Comparison of ENCODE assay signal across 1 cellular context in the genomic region with DNA sequence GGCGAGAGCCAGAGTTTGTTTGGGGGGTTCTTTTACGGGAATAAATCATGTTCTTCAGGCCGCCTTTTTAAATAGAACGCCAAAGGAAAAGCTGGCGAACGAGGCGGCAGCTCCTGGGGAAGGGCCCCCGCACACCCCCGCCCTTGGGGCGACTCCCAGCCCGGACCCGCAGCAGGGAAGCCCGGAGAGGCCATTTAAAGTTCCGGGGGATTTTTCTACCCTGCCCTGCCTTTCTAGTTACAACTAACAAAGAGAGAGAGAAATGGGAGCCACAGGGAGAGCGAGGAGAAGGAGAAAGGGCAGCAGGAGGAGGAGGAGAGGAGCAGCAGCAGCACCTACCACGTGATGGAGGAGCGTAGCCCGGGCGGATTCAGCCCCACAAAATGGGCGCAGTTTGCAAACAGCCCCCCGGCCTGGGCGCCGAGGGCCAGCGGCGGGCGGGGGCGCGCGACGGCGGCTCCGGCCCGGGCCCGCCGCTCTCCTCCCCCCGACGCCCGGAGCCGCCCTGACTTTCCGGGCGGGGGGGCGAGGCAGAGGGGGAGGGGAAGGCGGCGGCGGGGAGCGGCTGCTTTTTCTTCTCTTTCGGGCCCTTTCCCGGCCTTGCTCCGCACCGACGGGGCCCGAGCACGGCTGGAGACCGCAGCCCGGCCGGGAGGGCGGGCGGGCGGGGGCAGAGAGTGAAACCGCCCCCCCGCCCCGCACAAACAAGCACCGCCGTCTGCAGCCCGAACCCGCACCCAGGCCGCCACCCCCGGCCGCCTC.
A peak's percentile ranks its signal among the peaks of the same experiment; 100 is the strongest.
TF ChIP-seq lines count a peak whose summit lies in the region.

No MANE protein-coding gene starts in this region.

TF ChIP-seq in SK-N-SH, 30 proteins besides CTCF, POLR2A, EP300 and RAD21 (continued from another document):
- TF ChIP-seq, protein P1, sequence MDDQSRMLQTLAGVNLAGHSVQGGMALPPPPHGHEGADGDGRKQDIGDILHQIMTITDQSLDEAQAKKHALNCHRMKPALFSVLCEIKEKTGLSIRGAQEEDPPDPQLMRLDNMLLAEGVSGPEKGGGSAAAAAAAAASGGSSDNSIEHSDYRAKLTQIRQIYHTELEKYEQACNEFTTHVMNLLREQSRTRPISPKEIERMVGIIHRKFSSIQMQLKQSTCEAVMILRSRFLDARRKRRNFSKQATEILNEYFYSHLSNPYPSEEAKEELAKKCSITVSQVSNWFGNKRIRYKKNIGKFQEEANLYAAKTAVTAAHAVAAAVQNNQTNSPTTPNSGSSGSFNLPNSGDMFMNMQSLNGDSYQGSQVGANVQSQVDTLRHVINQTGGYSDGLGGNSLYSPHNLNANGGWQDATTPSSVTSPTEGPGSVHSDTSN (IDR thresholded peaks at IDR 0.05) = no peak
- TF ChIP-seq EZH2phosphoT487 (IDR thresholded peaks at IDR 0.05; ENCODE audit: borderline replicate concordance, low read depth) = no peak
- peak; percentile 89 for TF ChIP-seq MXI1 (IDR thresholded peaks at IDR 0.05; ENCODE audit: low read depth, low read length)
- no peak for TF ChIP-seq GATA2 (CRISPR knock-in tag; IDR thresholded peaks at IDR 0.05)
- TF ChIP-seq TEAD4 (IDR thresholded peaks at IDR 0.05; ENCODE audit: borderline replicate concordance, insufficient read depth) = no peak
- TF ChIP-seq RCOR1 (IDR thresholded peaks at IDR 0.05; ENCODE audit: low read length) = no peak
- no peak for TF ChIP-seq FOSL2 (IDR thresholded peaks at IDR 0.05; ENCODE audit: borderline replicate concordance, low read depth)
- no peak for TF ChIP-seq NFIC (IDR thresholded peaks at IDR 0.05; ENCODE audit: borderline replicate concordance)
- TF ChIP-seq SMC3 (IDR thresholded peaks at IDR 0.05; ENCODE audit: low read depth, low read length) = no peak
- TF ChIP-seq, protein P2, sequence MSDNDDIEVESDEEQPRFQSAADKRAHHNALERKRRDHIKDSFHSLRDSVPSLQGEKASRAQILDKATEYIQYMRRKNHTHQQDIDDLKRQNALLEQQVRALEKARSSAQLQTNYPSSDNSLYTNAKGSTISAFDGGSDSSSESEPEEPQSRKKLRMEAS (IDR thresholded peaks at IDR 0.05; ENCODE audit: low read depth) = peak; percentile 66; the same call in 1 of the 2 replicates
- TF ChIP-seq TAF1 (IDR thresholded peaks at IDR 0.05; ENCODE audit: borderline replicate concordance, low read depth, low read length) = peak; percentile 54
- TF ChIP-seq RFX5 (IDR thresholded peaks at IDR 0.05; ENCODE audit: low read length) = 0 out of 2 replicates have a peak, but pooled peaks have one; percentile 47
- no peak; the same call in 1 of the 2 replicates for TF ChIP-seq FOXM1 (IDR thresholded peaks at IDR 0.05; ENCODE audit: low read depth)
- no peak for TF ChIP-seq JUND (IDR thresholded peaks at IDR 0.05)
- no peak; the same call in 1 of the 2 replicates for TF ChIP-seq POLR2AphosphoS5 (IDR thresholded peaks at IDR 0.05; ENCODE audit: low read depth, low read length)
- TF ChIP-seq USF1 (IDR thresholded peaks at IDR 0.05; ENCODE audit: borderline replicate concordance, low read depth) = peak; percentile 85
- no peak for TF ChIP-seq NRF1 (IDR thresholded peaks at IDR 0.05; ENCODE audit: low read depth, low read length)
- TF ChIP-seq, protein P3, sequence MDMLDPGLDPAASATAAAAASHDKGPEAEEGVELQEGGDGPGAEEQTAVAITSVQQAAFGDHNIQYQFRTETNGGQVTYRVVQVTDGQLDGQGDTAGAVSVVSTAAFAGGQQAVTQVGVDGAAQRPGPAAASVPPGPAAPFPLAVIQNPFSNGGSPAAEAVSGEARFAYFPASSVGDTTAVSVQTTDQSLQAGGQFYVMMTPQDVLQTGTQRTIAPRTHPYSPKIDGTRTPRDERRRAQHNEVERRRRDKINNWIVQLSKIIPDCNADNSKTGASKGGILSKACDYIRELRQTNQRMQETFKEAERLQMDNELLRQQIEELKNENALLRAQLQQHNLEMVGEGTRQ (IDR thresholded peaks at IDR 0.05; ENCODE audit: borderline replicate concordance, low read depth, low read length) = peak; percentile 64
- TF ChIP-seq TCF12 (IDR thresholded peaks at IDR 0.05) = no peak
- TF ChIP-seq, protein P4, sequence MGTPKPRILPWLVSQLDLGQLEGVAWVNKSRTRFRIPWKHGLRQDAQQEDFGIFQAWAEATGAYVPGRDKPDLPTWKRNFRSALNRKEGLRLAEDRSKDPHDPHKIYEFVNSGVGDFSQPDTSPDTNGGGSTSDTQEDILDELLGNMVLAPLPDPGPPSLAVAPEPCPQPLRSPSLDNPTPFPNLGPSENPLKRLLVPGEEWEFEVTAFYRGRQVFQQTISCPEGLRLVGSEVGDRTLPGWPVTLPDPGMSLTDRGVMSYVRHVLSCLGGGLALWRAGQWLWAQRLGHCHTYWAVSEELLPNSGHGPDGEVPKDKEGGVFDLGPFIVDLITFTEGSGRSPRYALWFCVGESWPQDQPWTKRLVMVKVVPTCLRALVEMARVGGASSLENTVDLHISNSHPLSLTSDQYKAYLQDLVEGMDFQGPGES (IDR thresholded peaks at IDR 0.05; ENCODE audit: low read depth, low read length) = no peak
- TF ChIP-seq MEF2A (IDR thresholded peaks at IDR 0.05; ENCODE audit: borderline replicate concordance, low read depth) = no peak
- no peak for TF ChIP-seq ELF1 (IDR thresholded peaks at IDR 0.05)
- TF ChIP-seq, protein P5, sequence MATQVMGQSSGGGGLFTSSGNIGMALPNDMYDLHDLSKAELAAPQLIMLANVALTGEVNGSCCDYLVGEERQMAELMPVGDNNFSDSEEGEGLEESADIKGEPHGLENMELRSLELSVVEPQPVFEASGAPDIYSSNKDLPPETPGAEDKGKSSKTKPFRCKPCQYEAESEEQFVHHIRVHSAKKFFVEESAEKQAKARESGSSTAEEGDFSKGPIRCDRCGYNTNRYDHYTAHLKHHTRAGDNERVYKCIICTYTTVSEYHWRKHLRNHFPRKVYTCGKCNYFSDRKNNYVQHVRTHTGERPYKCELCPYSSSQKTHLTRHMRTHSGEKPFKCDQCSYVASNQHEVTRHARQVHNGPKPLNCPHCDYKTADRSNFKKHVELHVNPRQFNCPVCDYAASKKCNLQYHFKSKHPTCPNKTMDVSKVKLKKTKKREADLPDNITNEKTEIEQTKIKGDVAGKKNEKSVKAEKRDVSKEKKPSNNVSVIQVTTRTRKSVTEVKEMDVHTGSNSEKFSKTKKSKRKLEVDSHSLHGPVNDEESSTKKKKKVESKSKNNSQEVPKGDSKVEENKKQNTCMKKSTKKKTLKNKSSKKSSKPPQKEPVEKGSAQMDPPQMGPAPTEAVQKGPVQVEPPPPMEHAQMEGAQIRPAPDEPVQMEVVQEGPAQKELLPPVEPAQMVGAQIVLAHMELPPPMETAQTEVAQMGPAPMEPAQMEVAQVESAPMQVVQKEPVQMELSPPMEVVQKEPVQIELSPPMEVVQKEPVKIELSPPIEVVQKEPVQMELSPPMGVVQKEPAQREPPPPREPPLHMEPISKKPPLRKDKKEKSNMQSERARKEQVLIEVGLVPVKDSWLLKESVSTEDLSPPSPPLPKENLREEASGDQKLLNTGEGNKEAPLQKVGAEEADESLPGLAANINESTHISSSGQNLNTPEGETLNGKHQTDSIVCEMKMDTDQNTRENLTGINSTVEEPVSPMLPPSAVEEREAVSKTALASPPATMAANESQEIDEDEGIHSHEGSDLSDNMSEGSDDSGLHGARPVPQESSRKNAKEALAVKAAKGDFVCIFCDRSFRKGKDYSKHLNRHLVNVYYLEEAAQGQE (IDR thresholded peaks at IDR 0.05; ENCODE audit: low read depth, low read length) = no peak
- TF ChIP-seq SIN3A (IDR thresholded peaks at IDR 0.05; ENCODE audit: borderline replicate concordance, low read depth, low read length) = peak; percentile 74; the same call in 1 of the 2 replicates
- no peak for TF ChIP-seq FOXJ3 (CRISPR knock-in tag; IDR thresholded peaks at IDR 0.05)
- TF ChIP-seq YY1 (IDR thresholded peaks at IDR 0.05; ENCODE audit: low read depth) = 0 out of 2 replicates have a peak, but pooled peaks have one; percentile 7
- no peak for TF ChIP-seq RXRA (IDR thresholded peaks at IDR 0.05; ENCODE audit: borderline replicate concordance, low read depth)
